In genomic region chr9:132877818-132878694, GRCh38 we compare ENCODE assay signal across 9 cellular contexts. TPM values are rescaled to one million over a fixed set of nuclear protein-coding genes. Genes with fewer than 3 reads are reported as not detected.
A peak's percentile ranks its signal among the peaks of the same experiment; 100 is the strongest.
DNase-seq lines count a peak whose midpoint lies in the region; ATAC-seq and TF ChIP-seq lines count a peak whose summit lies in the region.
"Had no signal": no experiment of that assay in that cellular context is flagged by ENCODE, and none has a peak within 500 bp of the region (broad histone marks: within the 10 kb centered on the region; RNA-seq: fewer than 3 reads in every experiment).

Gene AK8 (minus strand): TSS chr9:132878284. CDS start chr9:132878255, 29 bp downstream.

- no peaks in the 10 kb centered on the region for H3K9me3 ChIP-seq in BLaER1 treated with 17β-estradiol and CSF1 and Interleukin-3, amounts not matched to agents 10 nM and 100 nM (replicated peaks in 1 of 11)
- no peaks in the 10 kb centered on the region for H3K9me3 ChIP-seq in suprapubic skin

- H3K4me1 ChIP-seq in BLaER1 treated with 17β-estradiol and CSF1 and Interleukin-3, amounts not matched to agents 10 nM and 100 nM = peaks cover 31 to 57% (median 48%) of the 10 kb centered on the region in 10 experiments
- H3K4me1 ChIP-seq in suprapubic skin = peaks cover 32% of the 10 kb centered on the region

- peaks cover 10% of the 10 kb centered on the region for H3K4me1 Mint-ChIP-seq in activated naive CD8-positive, alpha-beta T cell (ENCODE audit: low read depth)

- no peak for TF ChIP-seq POLR2A in suprapubic skin (IDR thresholded peaks at IDR 0.05)

- H3K27me3 ChIP-seq in BLaER1 treated with 17β-estradiol and CSF1 and Interleukin-3, amounts not matched to agents 10 nM and 100 nM = no peaks in the 10 kb centered on the region; a peak in 1 of 22 replicates
- H3K27me3 ChIP-seq in suprapubic skin = no peaks in the 10 kb centered on the region

- no peaks in the 10 kb centered on the region for H3K36me3 ChIP-seq in BLaER1 treated with 17β-estradiol and CSF1 and Interleukin-3, amounts not matched to agents 10 nM and 100 nM
- H3K36me3 ChIP-seq in suprapubic skin = no peaks in the 10 kb centered on the region

- peak within 1 kb of the TSS; percentile 84 to 99 (median 93) for H3K27ac ChIP-seq in BLaER1 treated with 17β-estradiol and CSF1 and Interleukin-3, amounts not matched to agents 10 nM and 100 nM
- H3K27ac ChIP-seq in suprapubic skin = peak within 1 kb of the TSS; percentile 93

- no peaks in the 10 kb centered on the region for H3K9me3 Mint-ChIP-seq in activated naive CD8-positive, alpha-beta T cell (ENCODE audit: low read depth)

- H3K36me3 Mint-ChIP-seq in activated naive CD8-positive, alpha-beta T cell = no peaks in the 10 kb centered on the region

- H3K9ac ChIP-seq in BLaER1 treated with 17β-estradiol and CSF1 and Interleukin-3, amounts not matched to agents 10 nM and 100 nM = peak within 1 kb of the TSS; percentile 85 to 96 (median 91)

- H3K4me3 Mint-ChIP-seq in activated naive CD8-positive, alpha-beta T cell = peak within 1 kb of the TSS; percentile 87

- H4K20me1 ChIP-seq in BLaER1 treated with 17β-estradiol and CSF1 and Interleukin-3, amounts not matched to agents 10 nM and 100 nM = no peaks in the 10 kb centered on the region

- in situ Hi-C loops in SK-MEL-5 (cut with HindIII; ENCODE audit: low pct_unique_long_range_greater_than_20kb, low sequenced_read_pairs) = no loop called here

- no peaks in the 10 kb centered on the region for H3K27me3 Mint-ChIP-seq in activated naive CD8-positive, alpha-beta T cell

- ATAC-seq in omental fat pad (ENCODE audit: low FRiP score) = peak; percentile 74

- TF ChIP-seq EP300 in suprapubic skin (IDR thresholded peaks at IDR 0.05) = no peak

- intact Hi-C loops in head of caudate nucleus (cut with DNase I) = loop anchor here (10.0 kb wide), 1 partner anchor 513 kb away; no protein-coding TSS in a partner anchor

- peak within 1 kb of the TSS; percentile 71 for H3K27ac Mint-ChIP-seq in activated naive CD8-positive, alpha-beta T cell

- H3K4me2 ChIP-seq in BLaER1 treated with 17β-estradiol and CSF1 and Interleukin-3, amounts not matched to agents 10 nM and 100 nM = peak within 1 kb of the TSS; percentile 85 to 99 (median 93)

- TF ChIP-seq CTCF in omental fat pad (IDR thresholded peaks at IDR 0.05) = no peak
- TF ChIP-seq CTCF in suprapubic skin (IDR thresholded peaks at IDR 0.05) = no peak

- peak within 1 kb of the TSS; percentile 77 to 97 (median 89) for H3K4me3 ChIP-seq in BLaER1 treated with 17β-estradiol and CSF1 and Interleukin-3, amounts not matched to agents 10 nM and 100 nM
- H3K4me3 ChIP-seq in suprapubic skin = peak within 1 kb of the TSS; percentile 94

- no CpG with 5 or more reads among the region's 89 CpGs for WGBS in suprapubic skin

- DNase-seq in GM19240 (ENCODE audit: insufficient read length, low spot score) (peak; percentile 92), HuH-7 (ENCODE audit: low spot score) (peak; percentile 87), SK-MEL-5 (ENCODE audit: low read depth, low spot score) (peak; percentile 59), head of caudate nucleus (peak; percentile 22 to 87 (median 73)), omental fat pad (ENCODE audit: low spot score) (peak; percentile 44), suprapubic skin (ENCODE audit: low spot score in 2 of 2) (peak; percentile 80 to 88)

RNA-seq across cellular contexts. Expression of gene AK8, which starts in this region (rescaled TPM):
- 0.21 TPM in 1 of 2 replicates, not detected in the other for total RNA-seq in SK-MEL-5 (2014; rRNA removed; shearing (Covaris generic))
- polyA plus RNA-seq in SK-MEL-5 (2015; cell fraction: cytosol; rRNA removed) = 0.04 TPM in 1 of 2 replicates, not detected in the other
- polyA plus RNA-seq in SK-MEL-5 (2015; cell fraction: nucleus; rRNA removed) = 0.79 TPM in 1 of 2 replicates, not detected in the other
- 1 to 10 TPM in 3 of 4 donors, not detected in 1; 1.0 to 1.3 (median 1.3) TPM for total RNA-seq in omental fat pad
- 1 to 10 TPM; 1.4 to 3.7 (median 1.8) TPM for total RNA-seq in suprapubic skin
- total RNA-seq: T-helper 1 cell treated with Interleukin-12 subunit alpha and Interleukin-12 subunit beta and Interleukin-4 antibody, amounts not matched to agents 30 ng/mL and 1 ng/mL, for 36 hours had no signal

Comparison
In these comparisons a context has a peak if more than half of its experiments do, and no peak if none do; other contexts are left out.
1. Peak in every context shown above with its lines: DNase-seq, ATAC-seq, H3K4me3 ChIP-seq and H3K27ac ChIP-seq.
2. Peak in DNase-seq in SK-MEL-5; RNA of the gene not detected or under 1 TPM.